In genomic region chr6:112203577-112204349, GRCh38 we compare ENCODE assay signal across 9 cellular contexts. TPM values are rescaled to one million over a fixed set of nuclear protein-coding genes. Genes with fewer than 3 reads are reported as not detected.
DNase-seq lines count a peak whose midpoint lies in the region; ATAC-seq and TF ChIP-seq lines count a peak whose summit lies in the region.
"Had no signal": no experiment of that assay in that cellular context is flagged by ENCODE, and none has a peak within 500 bp of the region (broad histone marks: within the 10 kb centered on the region; RNA-seq: fewer than 3 reads in every experiment).

No MANE protein-coding gene starts in this region.

- H3K36me3 Mint-ChIP-seq in T-helper 2 cell treated with Interferon-gamma antibody and Interleukin-4, amounts not matched to agents 5 μg/mL and 100 μg/mL, for 36 hours (ENCODE audit: low read depth), result no peaks in the 10 kb centered on the region

- peak overlapping the region; percentile 63 for H3K27ac Mint-ChIP-seq in T-helper 2 cell treated with Interferon-gamma antibody and Interleukin-4, amounts not matched to agents 5 μg/mL and 100 μg/mL, for 36 hours

- H3K4me1 Mint-ChIP-seq in T-helper 2 cell treated with Interferon-gamma antibody and Interleukin-4, amounts not matched to agents 5 μg/mL and 100 μg/mL, for 36 hours (ENCODE audit: low read depth), result no peaks in the 10 kb centered on the region

- intact Hi-C loops in ascending aorta (cut with DNase I) (no loop called here), adrenal gland (cut with DNase I) (no loop called here)

- H3K36me3 ChIP-seq in MG63, result peaks cover 17% of the 10 kb centered on the region
- no peaks in the 10 kb centered on the region for H3K36me3 ChIP-seq in thoracic aorta
- H3K36me3 ChIP-seq in ascending aorta, result no peaks in the 10 kb centered on the region
- H3K36me3 ChIP-seq in adrenal gland (replicated peaks in 1 of 2), result no peaks in the 10 kb centered on the region

- no peak for DNase-seq in T-helper 2 cell treated with Interferon-gamma antibody and Interleukin-4, amounts not matched to agents 5 μg/mL and 100 μg/mL, for 36 hours (ENCODE audit: low spot score)
- DNase-seq in T-helper 2 cell, result no peak
- DNase-seq in MG63, result peak; percentile 65
- DNase-seq in fibroblast of mammary gland (ENCODE audit: low read depth), result peak; percentile 97
- DNase-seq in thoracic aorta (ENCODE audit: low spot score), result no peak
- no peak for DNase-seq in T-helper 9 cell
- no peak for DNase-seq in ascending aorta (ENCODE audit: low spot score in 2 of 2)
- no peak for DNase-seq in adrenal gland
- DNase-seq: effector CD8-positive, alpha-beta T cell had no signal

- TF ChIP-seq CTCF in fibroblast of mammary gland (conservative IDR thresholded peaks at IDR 0.05; ENCODE audit: control insufficient read depth, insufficient read depth, low read depth, low read length) (no peak), thoracic aorta (IDR thresholded peaks at IDR 0.05) (no peak), ascending aorta (IDR thresholded peaks at IDR 0.05) (no peak), adrenal gland (IDR thresholded peaks at IDR 0.05) (no peak)

- H3K4me3 ChIP-seq in MG63 (no peak overlapping the region), fibroblast of mammary gland (ENCODE audit: control insufficient read depth, low read depth, low read length) (no peak overlapping the region), thoracic aorta (no peak overlapping the region), ascending aorta (no peak overlapping the region), adrenal gland (no peak overlapping the region)

- H3K27me3 ChIP-seq in MG63, result no peaks in the 10 kb centered on the region
- H3K27me3 ChIP-seq in thoracic aorta (replicated peaks; ENCODE audit: insufficient read depth), result no peaks in the 10 kb centered on the region
- H3K27me3 ChIP-seq in ascending aorta, result no peaks in the 10 kb centered on the region
- no peaks in the 10 kb centered on the region for H3K27me3 ChIP-seq in adrenal gland

- TF ChIP-seq POLR2A in adrenal gland (IDR thresholded peaks at IDR 0.05), result no peak

- H3K27me3 Mint-ChIP-seq in T-helper 2 cell treated with Interferon-gamma antibody and Interleukin-4, amounts not matched to agents 5 μg/mL and 100 μg/mL, for 36 hours (ENCODE audit: low read depth), result peaks cover 27% of the 10 kb centered on the region

- ATAC-seq in thoracic aorta (ENCODE audit: insufficient number of reproducible peaks, low FRiP score, low read depth), result peak; percentile 69

- H3K9me3 ChIP-seq in MG63 (no peaks in the 10 kb centered on the region), thoracic aorta (no peaks in the 10 kb centered on the region), ascending aorta (no peaks in the 10 kb centered on the region), adrenal gland (replicated peaks in 1 of 3) (no peaks in the 10 kb centered on the region)

- H3K4me1 ChIP-seq in thoracic aorta (ENCODE audit: control insufficient read depth in 1 of 2, low read depth in 2 of 2) (peaks cover 11 to 32% of the 10 kb centered on the region in 2 donors), ascending aorta (peaks cover 0 to 2% of the 10 kb centered on the region in 2 donors), adrenal gland (replicated peaks in 1 of 2) (no peaks in the 10 kb centered on the region)

- no peaks in the 10 kb centered on the region for H3K9me3 Mint-ChIP-seq in T-helper 2 cell treated with Interferon-gamma antibody and Interleukin-4, amounts not matched to agents 5 μg/mL and 100 μg/mL, for 36 hours

- H3K4me3 Mint-ChIP-seq in T-helper 2 cell treated with Interferon-gamma antibody and Interleukin-4, amounts not matched to agents 5 μg/mL and 100 μg/mL, for 36 hours, result peak overlapping the region; percentile 63

- WGBS in adrenal gland, 4 donors, result 52 to 68% (median 58%) methylated on average over 6 of the region's 6 CpGs

- H3K27ac ChIP-seq in thoracic aorta, result peak overlapping the region in 1 of 2 donors; percentile 25
- H3K27ac ChIP-seq in ascending aorta, result peak overlapping the region in 1 of 2 donors; percentile 22
- H3K27ac ChIP-seq in adrenal gland, result peak overlapping the region in 1 of 5 donors; percentile 71

RNA-seq across cellular contexts. Expression of gene LAMA4, which starts 50.6 kb away (rescaled TPM):
- 13.0 and 52.1 TPM in 2 replicates for total RNA-seq in MG63 (2014; rRNA removed; shearing (Covaris generic); ENCODE audit: low replicate concordance)
- total RNA-seq in thoracic aorta (10 to 100 TPM; 34.9 to 66.7 TPM), ascending aorta (49.0 TPM), adrenal gland (10 to 100 TPM; 10.6 to 39.7 (median 23.3) TPM)
- polyA plus RNA-seq in adrenal gland, result 10 to 100 TPM in 2 of 3 donors, 1 to 10 TPM in 1; 7.5 to 31.9 (median 19.4) TPM

Comparison
In these comparisons a context has a peak if more than half of its experiments do, and no peak if none do; other contexts are left out.
1. DNase-seq: peak in MG63 (single experiment) and fibroblast of mammary gland (single experiment); none in T-helper 2 cell treated with Interferon-gamma antibody and Interleukin-4, amounts not matched to agents 5 μg/mL and 100 μg/mL, for 36 hours (single experiment), T-helper 2 cell (0 of 5), thoracic aorta (single experiment), T-helper 9 cell (single experiment), ascending aorta (0 of 2) and adrenal gland (0 of 7).